In genomic region chr9:119967867-119968535, GRCh38 we compare ENCODE assay signal across 24 cellular contexts.
"Had no signal": no experiment of that assay in that cellular context is flagged by ENCODE, and none has a peak within 500 bp of the region (broad histone marks: within the 10 kb centered on the region; RNA-seq: fewer than 3 reads in every experiment).

No MANE protein-coding gene starts in this region.

- DNase-seq: activated CD4-positive, alpha-beta memory T cell treated with anti-CD3 and anti-CD28 coated beads, Interleukin-2, amount 10 ng/mL, durations not matched to agents 7 days and 5 days; activated CD4-positive, alpha-beta T cell treated with anti-CD3 and anti-CD28 coated beads, Interleukin-2, amount 10 ng/mL, durations not matched to agents 7 days and 5 days; activated CD4-positive, CD25-positive, alpha-beta regulatory T cell treated with anti-CD3 and anti-CD28 coated beads, Interleukin-2, amount 50 U/mL, for 72 hours; activated CD8-positive, alpha-beta memory T cell treated with anti-CD3 and anti-CD28 coated beads, Interleukin-2, amount 50 U/mL, for 48 hours; activated gamma-delta T cell; activated naive CD4-positive, alpha-beta T cell treated with anti-CD3 and anti-CD28 coated beads, Interleukin-2, amount 50 U/mL, for 16 hours; activated T-cell treated with anti-CD3 and anti-CD28 coated beads, Interleukin-2, amount 50 U/mL, for 24 hours; amniotic stem cell; brain microvascular endothelial cell; dorsolateral prefrontal cortex; effector memory CD4-positive, alpha-beta T cell; kidney glomerular epithelial cell; lower lobe of right lung; mesendoderm; small intestine; stimulated activated CD4-positive, alpha-beta T cell treated with anti-CD3 and anti-CD28 coated beads, Interleukin-4, amount 100 ng/mL, for 24 hours; T-helper 9 cell; trophoblast cell had no signal

- H3K4me3 ChIP-seq: coronary artery, dorsolateral prefrontal cortex, lower lobe of right lung, thoracic aorta, vagina had no signal

- H3K36me3 ChIP-seq: brain microvascular endothelial cell, lower lobe of right lung, thoracic aorta, vagina had no signal

- FAIRE-seq: astrocyte, frontal cortex, small intestine, TTC549 had no signal

- H3K27me3 ChIP-seq: brain microvascular endothelial cell, dorsolateral prefrontal cortex, vagina had no signal

- H3K27ac ChIP-seq: brain microvascular endothelial cell, coronary artery, lower lobe of right lung, thoracic aorta, vagina had no signal

- H3K9me3 ChIP-seq: lower lobe of right lung, thoracic aorta, vagina had no signal
